Comparison of ENCODE assay signal across 1 cellular context in the genomic region with DNA sequence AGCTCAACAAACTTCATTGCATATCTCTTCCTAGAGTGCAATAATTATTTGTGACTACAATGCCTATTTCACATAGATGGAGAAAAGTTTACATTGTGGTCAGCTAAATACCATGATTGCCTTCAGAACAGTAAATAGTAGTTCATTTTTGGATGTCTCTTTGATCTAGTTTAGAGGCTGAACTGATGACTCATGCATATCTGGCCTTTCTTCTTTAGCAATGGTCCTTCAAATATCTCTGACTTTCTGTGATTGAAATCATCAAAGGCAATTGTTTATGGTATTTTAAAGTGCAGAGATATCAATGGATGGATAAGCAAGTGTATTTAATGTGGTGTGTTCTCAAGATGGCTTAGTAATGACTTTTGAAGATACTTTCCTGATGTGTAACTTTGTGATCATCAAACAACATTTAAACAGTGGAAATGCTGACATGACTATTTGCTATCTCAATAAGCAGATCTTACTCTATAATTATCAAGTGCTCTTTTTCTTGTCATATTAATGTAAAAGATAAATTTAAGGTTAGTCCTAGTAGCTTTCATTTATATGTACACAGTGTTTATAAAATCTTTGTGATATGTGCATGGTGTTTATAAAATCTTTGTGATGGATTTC.
TF ChIP-seq lines count a peak whose summit lies in the region.

No MANE protein-coding gene starts in this region.

TF ChIP-seq in HepG2, 621 proteins besides CTCF, POLR2A, EP300 and RAD21 (continues in another document):
- TF ChIP-seq ZNF615 (CRISPR knock-in tag; IDR thresholded peaks at IDR 0.05; ENCODE audit: borderline replicate concordance) (no peak), ZNF331 (CRISPR knock-in tag; IDR thresholded peaks at IDR 0.05) (no peak), ZNF235 (CRISPR knock-in tag; IDR thresholded peaks at IDR 0.05; ENCODE audit: borderline replicate concordance) (no peak), ZHX2 (IDR thresholded peaks at IDR 0.05; ENCODE audit: low read depth) (no peak), ZHX2 (CRISPR knock-in tag; IDR thresholded peaks at IDR 0.05; ENCODE audit: borderline replicate concordance) (no peak), CHCHD3 (CRISPR knock-in tag; IDR thresholded peaks at IDR 0.05) (no peak), MAX (IDR thresholded peaks at IDR 0.05) (no peak), ZNF230 (CRISPR knock-in tag; IDR thresholded peaks at IDR 0.05) (no peak), MAFK (conservative IDR thresholded peaks at IDR 0.05 in 1 of 2, IDR thresholded peaks at IDR 0.05 in 1 of 2; ENCODE audit: low read length in 2 of 2) (peak; percentile 96 to 97), MAFG (CRISPR knock-in tag; IDR thresholded peaks at IDR 0.05) (no peak), ZNF503 (CRISPR knock-in tag; IDR thresholded peaks at IDR 0.05) (peak; percentile 82; the same call in 1 of the 2 replicates), ZNF724P (CRISPR knock-in tag; IDR thresholded peaks at IDR 0.05; ENCODE audit: borderline replicate concordance) (no peak), NONO (IDR thresholded peaks at IDR 0.05) (no peak), NONO (CRISPR knock-in tag; conservative IDR thresholded peaks at IDR 0.05) (no peak), NFE2L2 (IDR thresholded peaks at IDR 0.05; ENCODE audit: low read length) (peak; percentile 59; the same call in 1 of the 2 replicates), CENPT (CRISPR knock-in tag; IDR thresholded peaks at IDR 0.05; ENCODE audit: low read depth) (no peak), AGO1 (IDR thresholded peaks at IDR 0.05; ENCODE audit: low read depth, low read length, poor library complexity, severe bottlenecking) (no peak), THAP9 (CRISPR knock-in tag; IDR thresholded peaks at IDR 0.05; ENCODE audit: borderline replicate concordance) (no peak), RCOR2 (CRISPR knock-in tag; IDR thresholded peaks at IDR 0.05) (peak; percentile 83), ZNF281 (CRISPR knock-in tag; IDR thresholded peaks at IDR 0.05; ENCODE audit: borderline replicate concordance) (no peak), TP53 (CRISPR knock-in tag; conservative IDR thresholded peaks at IDR 0.05) (no peak), RARA (CRISPR knock-in tag; IDR thresholded peaks at IDR 0.05) (peak; percentile 70), FLYWCH1 (CRISPR knock-in tag; IDR thresholded peaks at IDR 0.05) (no peak), TCF7 (IDR thresholded peaks at IDR 0.05; ENCODE audit: low read depth) (peak; percentile 97), SIX1 (CRISPR knock-in tag; IDR thresholded peaks at IDR 0.05; ENCODE audit: borderline replicate concordance) (peak; percentile 49; the same call in 1 of the 2 replicates), ZNF496 (CRISPR knock-in tag; IDR thresholded peaks at IDR 0.05; ENCODE audit: insufficient replicate concordance) (no peak), FOXO1 (CRISPR knock-in tag; IDR thresholded peaks at IDR 0.05) (no peak), ELF3 (CRISPR knock-in tag; IDR thresholded peaks at IDR 0.05) (0 out of 2 replicates have a peak, but pooled peaks have one; percentile 47), KDM1A (CRISPR knock-in tag; IDR thresholded peaks at IDR 0.05) (peak; percentile 90), ZZZ3 (CRISPR knock-in tag; IDR thresholded peaks at IDR 0.05; ENCODE audit: borderline replicate concordance) (no peak), ZNF609 (CRISPR knock-in tag; IDR thresholded peaks at IDR 0.05; ENCODE audit: borderline replicate concordance) (peak; percentile 71; the same call in 1 of the 2 replicates), HDAC1 (CRISPR knock-in tag; IDR thresholded peaks at IDR 0.05) (no peak)
- TF ChIP-seq, protein P1, sequence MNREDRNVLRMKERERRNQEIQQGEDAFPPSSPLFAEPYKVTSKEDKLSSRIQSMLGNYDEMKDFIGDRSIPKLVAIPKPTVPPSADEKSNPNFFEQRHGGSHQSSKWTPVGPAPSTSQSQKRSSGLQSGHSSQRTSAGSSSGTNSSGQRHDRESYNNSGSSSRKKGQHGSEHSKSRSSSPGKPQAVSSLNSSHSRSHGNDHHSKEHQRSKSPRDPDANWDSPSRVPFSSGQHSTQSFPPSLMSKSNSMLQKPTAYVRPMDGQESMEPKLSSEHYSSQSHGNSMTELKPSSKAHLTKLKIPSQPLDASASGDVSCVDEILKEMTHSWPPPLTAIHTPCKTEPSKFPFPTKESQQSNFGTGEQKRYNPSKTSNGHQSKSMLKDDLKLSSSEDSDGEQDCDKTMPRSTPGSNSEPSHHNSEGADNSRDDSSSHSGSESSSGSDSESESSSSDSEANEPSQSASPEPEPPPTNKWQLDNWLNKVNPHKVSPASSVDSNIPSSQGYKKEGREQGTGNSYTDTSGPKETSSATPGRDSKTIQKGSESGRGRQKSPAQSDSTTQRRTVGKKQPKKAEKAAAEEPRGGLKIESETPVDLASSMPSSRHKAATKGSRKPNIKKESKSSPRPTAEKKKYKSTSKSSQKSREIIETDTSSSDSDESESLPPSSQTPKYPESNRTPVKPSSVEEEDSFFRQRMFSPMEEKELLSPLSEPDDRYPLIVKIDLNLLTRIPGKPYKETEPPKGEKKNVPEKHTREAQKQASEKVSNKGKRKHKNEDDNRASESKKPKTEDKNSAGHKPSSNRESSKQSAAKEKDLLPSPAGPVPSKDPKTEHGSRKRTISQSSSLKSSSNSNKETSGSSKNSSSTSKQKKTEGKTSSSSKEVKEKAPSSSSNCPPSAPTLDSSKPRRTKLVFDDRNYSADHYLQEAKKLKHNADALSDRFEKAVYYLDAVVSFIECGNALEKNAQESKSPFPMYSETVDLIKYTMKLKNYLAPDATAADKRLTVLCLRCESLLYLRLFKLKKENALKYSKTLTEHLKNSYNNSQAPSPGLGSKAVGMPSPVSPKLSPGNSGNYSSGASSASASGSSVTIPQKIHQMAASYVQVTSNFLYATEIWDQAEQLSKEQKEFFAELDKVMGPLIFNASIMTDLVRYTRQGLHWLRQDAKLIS (CRISPR knock-in tag; IDR thresholded peaks at IDR 0.05) = no peak
